ENCODE assay signal across 8 cellular contexts in the genomic region with DNA sequence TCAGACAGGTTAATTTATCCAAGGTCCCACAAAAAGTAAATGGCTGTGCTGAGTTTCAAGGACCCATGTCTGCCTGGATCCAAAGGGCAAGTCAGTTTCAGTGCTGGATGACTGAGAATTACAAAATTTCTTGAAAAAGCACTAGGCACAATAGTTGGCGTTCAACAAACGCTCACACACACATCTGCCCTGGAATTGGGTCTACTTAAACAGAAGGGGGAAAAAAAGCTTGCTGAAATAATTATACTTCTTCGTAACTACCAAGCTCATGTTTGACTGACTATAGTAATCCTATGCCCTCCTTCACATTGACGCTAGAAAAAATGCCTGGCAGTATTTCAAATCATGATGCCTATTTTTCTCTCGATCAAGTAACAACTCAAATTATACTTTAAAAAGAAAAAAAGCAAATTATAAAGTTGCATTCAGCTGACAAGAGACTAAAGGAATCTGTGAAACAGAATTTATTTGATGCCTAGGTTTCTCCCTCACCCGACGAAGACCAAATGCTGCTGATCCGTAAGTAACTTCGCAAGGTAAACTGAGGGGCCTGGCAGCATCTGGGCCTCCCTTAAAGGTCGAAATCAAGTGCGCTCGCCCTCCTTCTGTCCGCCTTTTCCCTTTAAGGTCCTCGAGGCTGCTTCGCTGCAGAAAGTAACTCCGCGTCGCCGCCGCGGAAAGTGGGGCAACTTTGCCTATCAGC. TPM values are rescaled to one million over a fixed set of nuclear protein-coding genes. Genes with fewer than 3 reads are reported as not detected.
DNase-seq lines count a peak whose midpoint lies in the region; ATAC-seq and TF ChIP-seq lines count a peak whose summit lies in the region.

No MANE protein-coding gene starts in this region.

- no peaks in the 10 kb centered on the region for H3K36me3 Mint-ChIP-seq in T-cell

- CTCF ChIA-PET in SK-N-SH (lab: Yijun Ruan, JAX) (no interaction called here), T-cell (lab: Charles Lee) (interaction anchor here in 1 of 2 donors (0.7 to 1.9 kb wide), 8 partner anchors 8 to 306 kb away, joined by 3 to 15 read pairs (median 4); no protein-coding TSS in a partner anchor)

- peaks cover 39% of the 10 kb centered on the region for H3K79me2 ChIP-seq in SK-N-SH (ENCODE audit: insufficient read depth)
- H3K79me2 ChIP-seq in trophoblast cell (ENCODE audit: control insufficient read depth, insufficient read depth, low read length, poor library complexity) = peaks cover 16% of the 10 kb centered on the region

- H3K27me3 ChIP-seq in SK-N-SH (ENCODE audit: insufficient read depth) (no peaks in the 10 kb centered on the region), trophoblast cell (ENCODE audit: insufficient read depth, low read length) (no peaks in the 10 kb centered on the region)

- TF ChIP-seq CTCF in SK-N-SH (IDR thresholded peaks at IDR 0.05) (no peak), fibroblast of mammary gland (conservative IDR thresholded peaks at IDR 0.05; ENCODE audit: control insufficient read depth, insufficient read depth, low read depth, low read length) (no peak)

- peak overlapping the region; percentile 100 for H2AFZ ChIP-seq in SK-N-SH (ENCODE audit: low read depth)
- H2AFZ ChIP-seq in trophoblast cell (ENCODE audit: insufficient read depth, low read length, poor library complexity) = peak overlapping the region; percentile 97

- peaks cover 12% of the 10 kb centered on the region for H3K79me1 ChIP-seq in trophoblast cell (ENCODE audit: low read length)

- H4K91ac ChIP-seq in trophoblast cell (ENCODE audit: low read depth, low read length) = peak overlapping the region; percentile 75

- H3K9me3 ChIP-seq in SK-N-SH (no peaks in the 10 kb centered on the region; the same call in 1 of the 2 replicates), trophoblast cell (ENCODE audit: insufficient read depth, low read depth, low read length) (no peaks in the 10 kb centered on the region)

- peak overlapping the region; percentile 93 to 99 (median 99) for H3K4me3 Mint-ChIP-seq in T-cell

- H2BK120ac ChIP-seq in trophoblast cell (ENCODE audit: insufficient read depth, low read length, poor library complexity) = peak overlapping the region; percentile 61

- H3K4me3 ChIP-seq in SK-N-SH (ENCODE audit: low read depth in 2 of 2, low read length in 1 of 2) (peak overlapping the region; percentile 86 to 92), fibroblast of mammary gland (ENCODE audit: control insufficient read depth, low read depth, low read length) (peak overlapping the region; percentile 88), trophoblast cell (ENCODE audit: low read depth, low read length) (peak overlapping the region; percentile 80)

- no peaks in the 10 kb centered on the region for H3K9me3 Mint-ChIP-seq in T-cell

- H4K8ac ChIP-seq in trophoblast cell (ENCODE audit: low read depth, low read length) = peak overlapping the region; percentile 84

- no peaks in the 10 kb centered on the region; the same call in 1 of the 2 replicates for H3K9me2 ChIP-seq in SK-N-SH

- peaks cover 26% of the 10 kb centered on the region for H4K20me1 ChIP-seq in SK-N-SH (ENCODE audit: insufficient read depth)

- no peak overlapping the region for H2AK5ac ChIP-seq in trophoblast cell (ENCODE audit: low read length)

- H3K4ac ChIP-seq in trophoblast cell (ENCODE audit: low read depth, low read length) = peak overlapping the region; percentile 49

- no peak overlapping the region for H3K23ac ChIP-seq in trophoblast cell (ENCODE audit: low read length)

- H3K27ac ChIP-seq in SK-N-SH (ENCODE audit: low read depth in 2 of 2, low read length in 1 of 2) = peak overlapping the region in 1 of 2 experiments; percentile 47; a peak in 1 of 4 replicates
- H3K27ac ChIP-seq in trophoblast cell (ENCODE audit: low read depth, low read length) = peak overlapping the region; percentile 65

- H3K4me1 Mint-ChIP-seq in T-cell = peaks cover 37 to 49% (median 39%) of the 10 kb centered on the region in 3 donors

- no peak for TF ChIP-seq RAD21 in SK-N-SH (IDR thresholded peaks at IDR 0.05; ENCODE audit: low read length)

- intact Hi-C loops in posterior vena cava (cut with DNase I) = no loop called here

- H3K27me3 Mint-ChIP-seq in T-cell = no peaks in the 10 kb centered on the region

- H3K18ac ChIP-seq in trophoblast cell (ENCODE audit: low read length) = peak overlapping the region; percentile 91

- H3K36me3 ChIP-seq in SK-N-SH (replicated peaks in 1 of 2; ENCODE audit: control insufficient read depth in 1 of 2, insufficient read depth in 2 of 2, low read length in 1 of 2) (no peaks in the 10 kb centered on the region), trophoblast cell (ENCODE audit: control insufficient read depth in 1 of 2, insufficient read depth in 2 of 2, low read length in 2 of 2) (no peaks in the 10 kb centered on the region)

- H3K4me2 ChIP-seq in SK-N-SH (peak overlapping the region; percentile 84), trophoblast cell (ENCODE audit: low read length) (peak overlapping the region; percentile 58)

- H3K27ac Mint-ChIP-seq in T-cell = peak overlapping the region; percentile 97 to 99

- WGBS in SK-N-SH (ENCODE audit: low lambda C conversion rate) = 23% methylated on average over 13 of the region's 21 CpGs
- no CpG with 5 or more reads among the region's 21 CpGs for WGBS in trophoblast cell (ENCODE audit: extremely low coverage, insufficient coverage, insufficient read length)

- no peak overlapping the region for H2BK12ac ChIP-seq in trophoblast cell (ENCODE audit: low read length)

- H3K9ac ChIP-seq in SK-N-SH (peak overlapping the region; percentile 92), trophoblast cell (ENCODE audit: low read length) (peak overlapping the region; percentile 68)

- no peak for TF ChIP-seq EP300 in SK-N-SH (IDR thresholded peaks at IDR 0.05; ENCODE audit: borderline replicate concordance in 1 of 2, low read depth in 1 of 2, low read length in 1 of 2)

- H3K4me1 ChIP-seq in SK-N-SH (ENCODE audit: control insufficient read depth in 1 of 2, insufficient read depth in 2 of 2, low read depth in 1 of 2, low read length in 1 of 2) (peaks cover 0 to 3% of the 10 kb centered on the region in 2 experiments; a peak in 2 of 4 replicates), trophoblast cell (ENCODE audit: control insufficient read depth in 1 of 2, insufficient read depth in 2 of 2, low read length in 2 of 2) (peaks cover 2 to 5% of the 10 kb centered on the region in 2 experiments)

- H4K12ac ChIP-seq in trophoblast cell (ENCODE audit: low read depth, low read length) = peak overlapping the region; percentile 83

- peak overlapping the region; percentile 90 for H3K14ac ChIP-seq in trophoblast cell (ENCODE audit: low read length)

- H2BK5ac ChIP-seq in trophoblast cell (ENCODE audit: low read depth, low read length, poor library complexity) = peak overlapping the region; percentile 42

- DNase-seq in SK-N-SH = no peak
- no peak for DNase-seq in T-cell
- DNase-seq in fibroblast of mammary gland (ENCODE audit: low read depth) = no peak
- no peak for DNase-seq in trophoblast cell
- DNase-seq in activated gamma-delta T cell (lab: John Stamatoyannopoulos, UW) = no peak
- no peak for DNase-seq in posterior vena cava (ENCODE audit: low spot score)

- peaks cover 7% of the 10 kb centered on the region for H3F3A ChIP-seq in SK-N-SH (replicated peaks; ENCODE audit: insufficient read depth)

- POLR2A ChIA-PET in SK-N-SH (lab: Yijun Ruan, JAX) = no interaction called here
- POLR2A ChIA-PET in T-cell (lab: Charles Lee) = interaction anchor here (0.5 to 2.9 kb wide), 7 partner anchors 11 to 125 kb away, joined by 3 to 9 read pairs (median 4); no protein-coding TSS in a partner anchor

- ATAC-seq in SK-N-SH treated with all-trans-retinoic acid at 6 μM for 48 hours = no peak; the same call in 2 of the 3 replicates
- no peak for ATAC-seq in T-cell (replicated peaks in 1 of 4)
- ATAC-seq in GM18858 (IDR thresholded peaks at IDR 0.05; ENCODE audit: unreplicated experiment) = no peak

TF ChIP-seq in SK-N-SH, 30 proteins besides CTCF, POLR2A, EP300 and RAD21:
- TF ChIP-seq SIN3A (IDR thresholded peaks at IDR 0.05; ENCODE audit: borderline replicate concordance, low read depth, low read length) (no peak), SMC3 (IDR thresholded peaks at IDR 0.05; ENCODE audit: low read depth, low read length) (no peak), MXI1 (IDR thresholded peaks at IDR 0.05; ENCODE audit: low read depth, low read length) (no peak), TEAD4 (IDR thresholded peaks at IDR 0.05; ENCODE audit: borderline replicate concordance, insufficient read depth) (no peak), FOSL2 (IDR thresholded peaks at IDR 0.05; ENCODE audit: borderline replicate concordance, low read depth) (no peak)
- TF ChIP-seq, protein P1, sequence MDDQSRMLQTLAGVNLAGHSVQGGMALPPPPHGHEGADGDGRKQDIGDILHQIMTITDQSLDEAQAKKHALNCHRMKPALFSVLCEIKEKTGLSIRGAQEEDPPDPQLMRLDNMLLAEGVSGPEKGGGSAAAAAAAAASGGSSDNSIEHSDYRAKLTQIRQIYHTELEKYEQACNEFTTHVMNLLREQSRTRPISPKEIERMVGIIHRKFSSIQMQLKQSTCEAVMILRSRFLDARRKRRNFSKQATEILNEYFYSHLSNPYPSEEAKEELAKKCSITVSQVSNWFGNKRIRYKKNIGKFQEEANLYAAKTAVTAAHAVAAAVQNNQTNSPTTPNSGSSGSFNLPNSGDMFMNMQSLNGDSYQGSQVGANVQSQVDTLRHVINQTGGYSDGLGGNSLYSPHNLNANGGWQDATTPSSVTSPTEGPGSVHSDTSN (IDR thresholded peaks at IDR 0.05) = no peak

TF ChIP-seq in SK-N-SH treated with all-trans-retinoic acid at 6 μM for 48 hours, 23 proteins besides CTCF, POLR2A, EP300 and RAD21 (continues in another document):
- TF ChIP-seq ISL1 (CRISPR knock-in tag; IDR thresholded peaks at IDR 0.05) (no peak), ESRRG (CRISPR knock-in tag; IDR thresholded peaks at IDR 0.05) (no peak), BACH2 (CRISPR knock-in tag; IDR thresholded peaks at IDR 0.05; ENCODE audit: borderline replicate concordance) (no peak), ZC3H10 (CRISPR knock-in tag; IDR thresholded peaks at IDR 0.05) (no peak), RARB (CRISPR knock-in tag; IDR thresholded peaks at IDR 0.05) (no peak)
- TF ChIP-seq, protein P2, sequence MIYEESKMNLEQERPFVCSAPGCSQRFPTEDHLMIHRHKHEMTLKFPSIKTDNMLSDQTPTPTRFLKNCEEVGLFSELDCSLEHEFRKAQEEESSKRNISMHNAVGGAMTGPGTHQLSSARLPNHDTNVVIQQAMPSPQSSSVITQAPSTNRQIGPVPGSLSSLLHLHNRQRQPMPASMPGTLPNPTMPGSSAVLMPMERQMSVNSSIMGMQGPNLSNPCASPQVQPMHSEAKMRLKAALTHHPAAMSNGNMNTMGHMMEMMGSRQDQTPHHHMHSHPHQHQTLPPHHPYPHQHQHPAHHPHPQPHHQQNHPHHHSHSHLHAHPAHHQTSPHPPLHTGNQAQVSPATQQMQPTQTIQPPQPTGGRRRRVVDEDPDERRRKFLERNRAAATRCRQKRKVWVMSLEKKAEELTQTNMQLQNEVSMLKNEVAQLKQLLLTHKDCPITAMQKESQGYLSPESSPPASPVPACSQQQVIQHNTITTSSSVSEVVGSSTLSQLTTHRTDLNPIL (CRISPR knock-in tag; IDR thresholded peaks at IDR 0.05; ENCODE audit: low read depth) = no peak

RNA-seq across cellular contexts. Expression of a gene that starts 0.6 kb away (rescaled TPM):
- polyA plus RNA-seq in SK-N-SH (2012; rRNA removed) = 1.6 and 2.3 TPM in 2 replicates
- 2.7 and 4.1 TPM in 2 replicates for polyA plus RNA-seq in SK-N-SH (2012; cell fraction: cytosol; rRNA removed)
- polyA plus RNA-seq in SK-N-SH (2012; cell fraction: nucleus; rRNA removed) = 1.3 and 2.5 TPM in 2 replicates
- 10 to 100 TPM; 22.3 to 39.7 (median 23.6) TPM for total RNA-seq in T-cell
- 26.6 and 27.1 TPM in 2 replicates for polyA plus RNA-seq in trophoblast cell (2013)
- 10 to 100 TPM; 20.1 to 26.5 TPM for total RNA-seq in posterior vena cava
